8 cellular contexts compared by ENCODE assay signal in the genomic region with DNA sequence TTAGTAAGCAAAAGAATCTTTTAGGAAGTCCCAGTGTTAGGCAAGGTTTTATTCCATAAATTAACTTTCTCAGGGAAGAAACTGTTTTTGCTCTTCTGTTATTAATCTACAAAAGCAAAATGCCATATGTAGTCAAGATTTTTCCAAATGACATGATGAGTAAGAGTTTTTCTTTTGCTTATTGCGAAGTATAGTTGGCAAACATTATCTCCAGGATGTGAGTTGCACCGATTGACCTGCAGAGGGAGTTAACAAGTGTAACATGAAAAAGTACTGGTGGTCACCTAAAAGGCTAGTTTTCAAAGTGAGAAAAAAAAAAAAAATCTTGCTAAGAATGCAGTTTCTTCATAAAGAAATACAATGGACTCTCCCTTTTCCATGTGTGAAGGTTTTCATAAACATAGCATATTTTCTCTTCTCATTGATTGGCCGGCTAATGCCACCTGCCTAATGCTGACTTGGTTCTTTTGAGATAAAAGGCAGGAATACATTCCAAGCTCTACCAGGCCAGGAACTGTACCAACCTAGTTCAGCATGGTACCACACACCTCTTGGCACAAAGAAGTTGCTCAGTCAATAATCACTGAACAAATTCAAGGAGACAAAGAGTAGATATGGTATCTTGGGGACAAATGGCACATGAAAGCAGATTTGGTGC.
A peak's percentile ranks its signal among the peaks of the same experiment; 100 is the strongest.
DNase-seq lines count a peak whose midpoint lies in the region; ATAC-seq and FAIRE-seq lines count a peak whose summit lies in the region.

No MANE protein-coding gene starts in this region.

- peak; percentile 89 for DNase-seq in GM04504 (ENCODE audit: low read depth)
- DNase-seq in Jurkat, Clone E6-1 (ENCODE audit: low read depth, low spot score), result peak; percentile 17
- DNase-seq in Right ventricle myocardium superior, result no peak
- no peak for DNase-seq in activated T-cell treated with anti-CD3 and anti-CD28 coated beads, Interleukin-2, amount 50 U/mL, for 1 hour
- no peak for DNase-seq in activated CD4-positive, alpha-beta T cell treated with anti-CD3 and anti-CD28 coated beads, Interleukin-2, amount 50 U/mL, for 48 hours

- peak overlapping the region; percentile 40 for H3K9ac ChIP-seq in skeletal muscle satellite cell (ENCODE audit: low read depth, low read length)

- ATAC-seq in Right ventricle myocardium superior (ENCODE audit: poor library complexity), result peak; percentile 78
- no peak for ATAC-seq in HG03095 (IDR thresholded peaks at IDR 0.05; ENCODE audit: unreplicated experiment)

- H3K27me3 ChIP-seq in skeletal muscle satellite cell (ENCODE audit: control insufficient read depth, insufficient read depth, low read length), result no peaks in the 10 kb centered on the region

- H3K4me3 ChIP-seq in Jurkat, Clone E6-1 (ENCODE audit: low read length), result no peak overlapping the region
- H3K4me3 ChIP-seq in skeletal muscle satellite cell (ENCODE audit: low read length), result no peak overlapping the region

- no peaks in the 10 kb centered on the region for H3K36me3 ChIP-seq in skeletal muscle satellite cell (ENCODE audit: insufficient read depth, low read length)

- intact Hi-C loops in Right ventricle myocardium superior (cut with DNase I), result loop anchor here (5.0 to 10.0 kb wide), 2 partner anchors 166 to 744 kb away; no protein-coding TSS in a partner anchor

- no peaks in the 10 kb centered on the region for H3K9me3 ChIP-seq in skeletal muscle satellite cell (replicated peaks; ENCODE audit: low read length)

- FAIRE-seq in TTC549 (lab: Jason Lieb, UNC), result peak; percentile 62

- peak overlapping the region; percentile 38 for H3K4me2 ChIP-seq in skeletal muscle satellite cell (ENCODE audit: low read length)

- peaks cover 28% of the 10 kb centered on the region for H3K4me1 ChIP-seq in skeletal muscle satellite cell (ENCODE audit: control insufficient read depth, insufficient read depth, low read length)

Comparison
In these comparisons a context has a peak if more than half of its experiments do, and no peak if none do; other contexts are left out.
1. DNase-seq: peak in GM04504 (single experiment) and Jurkat, Clone E6-1 (single experiment); none in Right ventricle myocardium superior (single experiment), activated T-cell treated with anti-CD3 and anti-CD28 coated beads, Interleukin-2, amount 50 U/mL, for 1 hour (single experiment) and activated CD4-positive, alpha-beta T cell treated with anti-CD3 and anti-CD28 coated beads, Interleukin-2, amount 50 U/mL, for 48 hours (0 of 2).